In genomic region chr12:74170645-74171477, GRCh38 we compare ENCODE assay signal across 1 cellular context.
TF ChIP-seq lines count a peak whose summit lies in the region.

No MANE protein-coding gene starts in this region.

TF ChIP-seq in K562, 482 proteins besides CTCF, POLR2A, EP300 and RAD21 (continued from another document and continues in another):
- TF ChIP-seq EGR1 (conservative IDR thresholded peaks at IDR 0.05) (0 out of 2 replicates have a peak, but pooled peaks have one; percentile 9), DLX4 (CRISPR knock-in tag; IDR thresholded peaks at IDR 0.05) (no peak), ZNF239 (CRISPR knock-in tag; IDR thresholded peaks at IDR 0.05) (no peak), HMGXB4 (CRISPR knock-in tag; IDR thresholded peaks at IDR 0.05) (no peak), ZNF79 (CRISPR knock-in tag; IDR thresholded peaks at IDR 0.05; ENCODE audit: low read depth) (no peak), RHOXF2B (CRISPR knock-in tag; conservative IDR thresholded peaks at IDR 0.05) (no peak), ZNF639 (CRISPR knock-in tag; conservative IDR thresholded peaks at IDR 0.05 in 1 of 2, IDR thresholded peaks at IDR 0.05 in 1 of 2) (0 out of 4 replicates have a peak, but pooled peaks of 1 of the 2 experiments have one; percentile 36), ZNF134 (CRISPR knock-in tag; conservative IDR thresholded peaks at IDR 0.05) (no peak), MBD2 (IDR thresholded peaks at IDR 0.05; ENCODE audit: borderline replicate concordance, low read depth) (0 out of 2 replicates have a peak, but pooled peaks have one; percentile 1), ZNF431 (CRISPR knock-in tag; IDR thresholded peaks at IDR 0.05) (peak; percentile 69; the same call in 1 of the 2 replicates), ZNF57 (CRISPR knock-in tag; IDR thresholded peaks at IDR 0.05) (no peak), GATAD2B (IDR thresholded peaks at IDR 0.05; ENCODE audit: borderline replicate concordance) (no peak), CBX1 (IDR thresholded peaks at IDR 0.05; ENCODE audit: low read depth) (no peak), POLR2G (IDR thresholded peaks at IDR 0.05; ENCODE audit: low read depth, low read length) (peak; percentile 79), FOXM1 (IDR thresholded peaks at IDR 0.05; ENCODE audit: low read depth) (no peak), FOXM1 (CRISPR knock-in tag; IDR thresholded peaks at IDR 0.05; ENCODE audit: low read depth) (no peak), NEUROD1 (IDR thresholded peaks at IDR 0.05; ENCODE audit: borderline replicate concordance, low read depth, low read length, partially characterized antibody) (no peak), MCM5 (IDR thresholded peaks at IDR 0.05; ENCODE audit: low read depth) (no peak), BCOR (IDR thresholded peaks at IDR 0.05) (no peak), ZNF668 (CRISPR knock-in tag; IDR thresholded peaks at IDR 0.05) (no peak)
- TF ChIP-seq, protein P1, sequence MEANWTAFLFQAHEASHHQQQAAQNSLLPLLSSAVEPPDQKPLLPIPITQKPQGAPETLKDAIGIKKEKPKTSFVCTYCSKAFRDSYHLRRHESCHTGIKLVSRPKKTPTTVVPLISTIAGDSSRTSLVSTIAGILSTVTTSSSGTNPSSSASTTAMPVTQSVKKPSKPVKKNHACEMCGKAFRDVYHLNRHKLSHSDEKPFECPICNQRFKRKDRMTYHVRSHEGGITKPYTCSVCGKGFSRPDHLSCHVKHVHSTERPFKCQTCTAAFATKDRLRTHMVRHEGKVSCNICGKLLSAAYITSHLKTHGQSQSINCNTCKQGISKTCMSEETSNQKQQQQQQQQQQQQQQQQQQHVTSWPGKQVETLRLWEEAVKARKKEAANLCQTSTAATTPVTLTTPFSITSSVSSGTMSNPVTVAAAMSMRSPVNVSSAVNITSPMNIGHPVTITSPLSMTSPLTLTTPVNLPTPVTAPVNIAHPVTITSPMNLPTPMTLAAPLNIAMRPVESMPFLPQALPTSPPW (CRISPR knock-in tag; IDR thresholded peaks at IDR 0.05), result no peak
- TF ChIP-seq, protein P2, sequence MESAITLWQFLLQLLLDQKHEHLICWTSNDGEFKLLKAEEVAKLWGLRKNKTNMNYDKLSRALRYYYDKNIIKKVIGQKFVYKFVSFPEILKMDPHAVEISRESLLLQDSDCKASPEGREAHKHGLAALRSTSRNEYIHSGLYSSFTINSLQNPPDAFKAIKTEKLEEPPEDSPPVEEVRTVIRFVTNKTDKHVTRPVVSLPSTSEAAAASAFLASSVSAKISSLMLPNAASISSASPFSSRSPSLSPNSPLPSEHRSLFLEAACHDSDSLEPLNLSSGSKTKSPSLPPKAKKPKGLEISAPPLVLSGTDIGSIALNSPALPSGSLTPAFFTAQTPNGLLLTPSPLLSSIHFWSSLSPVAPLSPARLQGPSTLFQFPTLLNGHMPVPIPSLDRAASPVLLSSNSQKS (CRISPR knock-in tag; IDR thresholded peaks at IDR 0.05), result no peak
- TF ChIP-seq, protein P3, sequence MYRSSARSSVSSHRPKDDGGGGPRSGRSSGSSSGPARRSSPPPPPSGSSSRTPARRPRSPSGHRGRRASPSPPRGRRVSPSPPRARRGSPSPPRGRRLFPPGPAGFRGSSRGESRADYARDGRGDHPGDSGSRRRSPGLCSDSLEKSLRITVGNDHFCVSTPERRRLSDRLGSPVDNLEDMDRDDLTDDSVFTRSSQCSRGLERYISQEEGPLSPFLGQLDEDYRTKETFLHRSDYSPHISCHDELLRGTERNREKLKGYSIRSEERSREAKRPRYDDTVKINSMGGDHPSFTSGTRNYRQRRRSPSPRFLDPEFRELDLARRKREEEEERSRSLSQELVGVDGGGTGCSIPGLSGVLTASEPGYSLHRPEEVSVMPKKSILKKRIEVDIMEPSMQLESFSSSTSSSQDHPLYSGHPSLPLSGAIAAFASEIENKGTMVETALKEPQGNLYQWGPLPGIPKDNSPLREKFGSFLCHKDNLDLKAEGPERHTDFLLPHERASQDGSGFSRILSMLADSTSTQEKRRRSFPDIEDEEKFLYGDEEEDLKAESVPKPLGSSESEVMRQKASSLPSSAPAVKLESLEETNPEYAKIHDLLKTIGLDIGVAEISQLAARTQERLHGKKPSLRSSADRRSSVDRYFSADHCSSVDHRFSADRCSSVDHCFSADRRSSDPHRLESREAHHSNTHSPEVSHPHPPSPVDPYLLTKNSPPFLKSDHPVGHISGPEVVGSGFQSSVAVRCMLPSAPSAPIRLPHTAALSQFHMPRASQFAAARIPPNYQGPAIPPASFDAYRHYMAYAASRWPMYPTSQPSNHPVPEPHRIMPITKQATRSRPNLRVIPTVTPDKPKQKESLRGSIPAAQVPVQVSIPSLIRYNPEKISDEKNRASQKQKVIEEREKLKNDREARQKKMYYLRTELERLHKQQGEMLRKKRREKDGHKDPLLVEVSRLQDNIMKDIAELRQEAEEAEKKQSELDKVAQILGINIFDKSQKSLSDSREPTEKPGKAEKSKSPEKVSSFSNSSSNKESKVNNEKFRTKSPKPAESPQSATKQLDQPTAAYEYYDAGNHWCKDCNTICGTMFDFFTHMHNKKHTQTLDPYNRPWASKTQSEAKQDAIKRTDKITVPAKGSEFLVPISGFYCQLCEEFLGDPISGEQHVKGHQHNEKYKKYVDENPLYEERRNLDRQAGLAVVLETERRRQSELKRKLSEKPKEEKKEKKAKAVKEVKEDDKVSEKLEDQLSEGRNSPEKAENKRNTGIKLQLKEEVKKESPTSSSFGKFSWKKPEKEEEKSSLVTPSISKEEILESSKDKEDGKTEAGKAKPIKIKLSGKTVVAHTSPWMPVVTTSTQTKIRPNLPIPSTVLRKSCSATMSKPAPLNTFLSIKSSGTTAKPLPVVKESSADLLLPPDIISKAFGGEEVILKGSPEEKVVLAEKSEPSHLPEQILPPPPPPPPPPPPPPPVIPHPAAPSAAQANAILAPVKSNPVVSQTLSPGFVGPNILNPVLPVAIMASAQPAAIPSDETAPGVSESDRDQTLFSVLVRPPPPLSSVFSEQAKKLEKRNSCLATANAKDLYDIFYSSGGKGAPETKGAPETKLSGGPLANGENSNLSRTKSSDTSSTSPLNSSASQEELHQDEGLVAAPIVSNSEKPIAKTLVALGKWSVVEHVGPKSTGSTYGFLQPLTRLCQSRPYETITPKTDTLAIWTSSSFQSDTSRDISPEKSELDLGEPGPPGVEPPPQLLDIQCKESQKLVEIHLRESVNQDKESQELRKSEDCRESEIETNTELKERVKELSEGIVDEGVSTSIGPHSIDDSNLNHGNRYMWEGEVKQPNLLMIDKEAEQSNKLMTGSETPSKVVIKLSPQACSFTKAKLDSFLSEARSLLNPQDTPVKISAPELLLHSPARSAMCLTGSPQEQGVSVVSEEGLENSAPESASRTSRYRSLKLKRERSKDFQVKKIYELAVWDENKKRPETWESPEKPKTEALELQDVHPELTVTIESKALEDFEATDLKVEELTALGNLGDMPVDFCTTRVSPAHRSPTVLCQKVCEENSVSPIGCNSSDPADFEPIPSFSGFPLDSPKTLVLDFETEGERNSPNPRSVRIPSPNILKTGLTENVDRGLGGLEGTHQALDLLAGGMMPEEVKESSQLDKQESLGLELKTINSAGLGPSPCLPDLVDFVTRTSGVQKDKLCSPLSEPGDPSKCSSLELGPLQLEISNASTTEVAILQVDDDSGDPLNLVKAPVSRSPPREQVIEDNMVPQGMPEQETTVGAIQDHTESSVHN (IDR thresholded peaks at IDR 0.05; ENCODE audit: borderline replicate concordance in 1 of 2, low read depth in 1 of 2), result no peak
- TF ChIP-seq, protein P4, sequence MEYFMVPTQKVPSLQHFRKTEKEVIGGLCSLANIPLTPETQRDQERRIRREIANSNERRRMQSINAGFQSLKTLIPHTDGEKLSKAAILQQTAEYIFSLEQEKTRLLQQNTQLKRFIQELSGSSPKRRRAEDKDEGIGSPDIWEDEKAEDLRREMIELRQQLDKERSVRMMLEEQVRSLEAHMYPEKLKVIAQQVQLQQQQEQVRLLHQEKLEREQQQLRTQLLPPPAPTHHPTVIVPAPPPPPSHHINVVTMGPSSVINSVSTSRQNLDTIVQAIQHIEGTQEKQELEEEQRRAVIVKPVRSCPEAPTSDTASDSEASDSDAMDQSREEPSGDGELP (CRISPR knock-in tag; IDR thresholded peaks at IDR 0.05; ENCODE audit: borderline replicate concordance), result peak; percentile 62; the same call in 1 of the 2 replicates
- TF ChIP-seq, protein P5, sequence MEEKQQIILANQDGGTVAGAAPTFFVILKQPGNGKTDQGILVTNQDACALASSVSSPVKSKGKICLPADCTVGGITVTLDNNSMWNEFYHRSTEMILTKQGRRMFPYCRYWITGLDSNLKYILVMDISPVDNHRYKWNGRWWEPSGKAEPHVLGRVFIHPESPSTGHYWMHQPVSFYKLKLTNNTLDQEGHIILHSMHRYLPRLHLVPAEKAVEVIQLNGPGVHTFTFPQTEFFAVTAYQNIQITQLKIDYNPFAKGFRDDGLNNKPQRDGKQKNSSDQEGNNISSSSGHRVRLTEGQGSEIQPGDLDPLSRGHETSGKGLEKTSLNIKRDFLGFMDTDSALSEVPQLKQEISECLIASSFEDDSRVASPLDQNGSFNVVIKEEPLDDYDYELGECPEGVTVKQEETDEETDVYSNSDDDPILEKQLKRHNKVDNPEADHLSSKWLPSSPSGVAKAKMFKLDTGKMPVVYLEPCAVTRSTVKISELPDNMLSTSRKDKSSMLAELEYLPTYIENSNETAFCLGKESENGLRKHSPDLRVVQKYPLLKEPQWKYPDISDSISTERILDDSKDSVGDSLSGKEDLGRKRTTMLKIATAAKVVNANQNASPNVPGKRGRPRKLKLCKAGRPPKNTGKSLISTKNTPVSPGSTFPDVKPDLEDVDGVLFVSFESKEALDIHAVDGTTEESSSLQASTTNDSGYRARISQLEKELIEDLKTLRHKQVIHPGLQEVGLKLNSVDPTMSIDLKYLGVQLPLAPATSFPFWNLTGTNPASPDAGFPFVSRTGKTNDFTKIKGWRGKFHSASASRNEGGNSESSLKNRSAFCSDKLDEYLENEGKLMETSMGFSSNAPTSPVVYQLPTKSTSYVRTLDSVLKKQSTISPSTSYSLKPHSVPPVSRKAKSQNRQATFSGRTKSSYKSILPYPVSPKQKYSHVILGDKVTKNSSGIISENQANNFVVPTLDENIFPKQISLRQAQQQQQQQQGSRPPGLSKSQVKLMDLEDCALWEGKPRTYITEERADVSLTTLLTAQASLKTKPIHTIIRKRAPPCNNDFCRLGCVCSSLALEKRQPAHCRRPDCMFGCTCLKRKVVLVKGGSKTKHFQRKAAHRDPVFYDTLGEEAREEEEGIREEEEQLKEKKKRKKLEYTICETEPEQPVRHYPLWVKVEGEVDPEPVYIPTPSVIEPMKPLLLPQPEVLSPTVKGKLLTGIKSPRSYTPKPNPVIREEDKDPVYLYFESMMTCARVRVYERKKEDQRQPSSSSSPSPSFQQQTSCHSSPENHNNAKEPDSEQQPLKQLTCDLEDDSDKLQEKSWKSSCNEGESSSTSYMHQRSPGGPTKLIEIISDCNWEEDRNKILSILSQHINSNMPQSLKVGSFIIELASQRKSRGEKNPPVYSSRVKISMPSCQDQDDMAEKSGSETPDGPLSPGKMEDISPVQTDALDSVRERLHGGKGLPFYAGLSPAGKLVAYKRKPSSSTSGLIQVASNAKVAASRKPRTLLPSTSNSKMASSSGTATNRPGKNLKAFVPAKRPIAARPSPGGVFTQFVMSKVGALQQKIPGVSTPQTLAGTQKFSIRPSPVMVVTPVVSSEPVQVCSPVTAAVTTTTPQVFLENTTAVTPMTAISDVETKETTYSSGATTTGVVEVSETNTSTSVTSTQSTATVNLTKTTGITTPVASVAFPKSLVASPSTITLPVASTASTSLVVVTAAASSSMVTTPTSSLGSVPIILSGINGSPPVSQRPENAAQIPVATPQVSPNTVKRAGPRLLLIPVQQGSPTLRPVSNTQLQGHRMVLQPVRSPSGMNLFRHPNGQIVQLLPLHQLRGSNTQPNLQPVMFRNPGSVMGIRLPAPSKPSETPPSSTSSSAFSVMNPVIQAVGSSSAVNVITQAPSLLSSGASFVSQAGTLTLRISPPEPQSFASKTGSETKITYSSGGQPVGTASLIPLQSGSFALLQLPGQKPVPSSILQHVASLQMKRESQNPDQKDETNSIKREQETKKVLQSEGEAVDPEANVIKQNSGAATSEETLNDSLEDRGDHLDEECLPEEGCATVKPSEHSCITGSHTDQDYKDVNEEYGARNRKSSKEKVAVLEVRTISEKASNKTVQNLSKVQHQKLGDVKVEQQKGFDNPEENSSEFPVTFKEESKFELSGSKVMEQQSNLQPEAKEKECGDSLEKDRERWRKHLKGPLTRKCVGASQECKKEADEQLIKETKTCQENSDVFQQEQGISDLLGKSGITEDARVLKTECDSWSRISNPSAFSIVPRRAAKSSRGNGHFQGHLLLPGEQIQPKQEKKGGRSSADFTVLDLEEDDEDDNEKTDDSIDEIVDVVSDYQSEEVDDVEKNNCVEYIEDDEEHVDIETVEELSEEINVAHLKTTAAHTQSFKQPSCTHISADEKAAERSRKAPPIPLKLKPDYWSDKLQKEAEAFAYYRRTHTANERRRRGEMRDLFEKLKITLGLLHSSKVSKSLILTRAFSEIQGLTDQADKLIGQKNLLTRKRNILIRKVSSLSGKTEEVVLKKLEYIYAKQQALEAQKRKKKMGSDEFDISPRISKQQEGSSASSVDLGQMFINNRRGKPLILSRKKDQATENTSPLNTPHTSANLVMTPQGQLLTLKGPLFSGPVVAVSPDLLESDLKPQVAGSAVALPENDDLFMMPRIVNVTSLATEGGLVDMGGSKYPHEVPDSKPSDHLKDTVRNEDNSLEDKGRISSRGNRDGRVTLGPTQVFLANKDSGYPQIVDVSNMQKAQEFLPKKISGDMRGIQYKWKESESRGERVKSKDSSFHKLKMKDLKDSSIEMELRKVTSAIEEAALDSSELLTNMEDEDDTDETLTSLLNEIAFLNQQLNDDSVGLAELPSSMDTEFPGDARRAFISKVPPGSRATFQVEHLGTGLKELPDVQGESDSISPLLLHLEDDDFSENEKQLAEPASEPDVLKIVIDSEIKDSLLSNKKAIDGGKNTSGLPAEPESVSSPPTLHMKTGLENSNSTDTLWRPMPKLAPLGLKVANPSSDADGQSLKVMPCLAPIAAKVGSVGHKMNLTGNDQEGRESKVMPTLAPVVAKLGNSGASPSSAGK (IDR thresholded peaks at IDR 0.05), result peak; percentile 88
